ENCODE assay signal across 8 cellular contexts in the genomic region with DNA sequence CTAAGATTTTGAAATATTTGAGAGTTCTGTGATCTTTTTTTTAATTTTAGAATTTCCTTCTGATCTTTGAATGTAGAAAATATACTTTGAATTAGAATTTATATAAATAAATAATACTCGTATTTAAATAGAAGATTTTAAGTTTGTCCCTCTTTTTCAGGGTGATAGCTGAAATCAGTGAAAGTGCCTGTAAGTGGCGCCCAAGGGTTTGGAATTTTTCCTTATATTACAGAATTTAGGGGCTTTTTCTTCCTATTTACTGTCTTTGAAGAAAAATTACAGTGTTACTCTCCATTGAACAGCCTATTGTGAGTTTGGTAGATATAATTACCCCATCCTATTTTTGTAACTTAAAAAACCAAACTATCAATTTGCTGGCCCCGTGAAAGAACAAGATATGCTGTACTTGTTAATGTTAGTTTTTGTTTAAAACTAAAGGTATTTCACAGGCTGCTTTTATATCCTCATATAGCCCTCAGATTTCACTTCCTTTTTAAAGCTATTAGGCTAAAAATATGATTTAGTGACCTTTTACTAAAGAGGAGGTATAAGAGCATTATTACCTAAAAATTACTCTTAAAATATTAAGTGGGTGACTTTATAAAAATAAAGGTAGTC. TPM values are rescaled to one million over a fixed set of nuclear protein-coding genes. Genes with fewer than 3 reads are reported as not detected.
DNase-seq lines count a peak whose midpoint lies in the region; ATAC-seq and TF ChIP-seq lines count a peak whose summit lies in the region.

No MANE protein-coding gene starts in this region.

- CTCF ChIA-PET in activated CD4-positive, alpha-beta T cell treated with anti-CD3 and anti-CD28 coated beads, Interleukin-2, amount 10 ng/mL, durations not matched to agents 7 days and 5 days (lab: Charles Lee): interaction anchor here (1.5 to 1.6 kb wide), 2 partner anchors 9 to 548 kb away, joined by 4 to 5 read pairs; no protein-coding TSS in a partner anchor
- CTCF ChIA-PET in WTC11 (lab: Charles Lee): interaction anchor here (0.8 to 3.7 kb wide), 4 partner anchors 9 to 320 kb away, joined by 3 to 18 read pairs (median 6); no protein-coding TSS in a partner anchor

- peak overlapping the region; percentile 88 for H3K4me3 Mint-ChIP-seq in activated CD4-positive, alpha-beta T cell treated with anti-CD3 and anti-CD28 coated beads, Interleukin-2, amount 10 ng/mL, durations not matched to agents 7 days and 5 days
- peak overlapping the region; percentile 56 to 66 for H3K4me3 Mint-ChIP-seq in stimulated activated naive CD8-positive, alpha-beta T cell treated with anti-CD3 and anti-CD28 coated beads, Interleukin-15, amount 100 ng/mL, for 72 hours
- no peak overlapping the region for H3K4me3 Mint-ChIP-seq in WTC11

- H3K4me1 Mint-ChIP-seq in activated CD4-positive, alpha-beta T cell treated with anti-CD3 and anti-CD28 coated beads, Interleukin-2, amount 10 ng/mL, durations not matched to agents 7 days and 5 days: peaks cover 55% of the 10 kb centered on the region
- peaks cover 50% of the 10 kb centered on the region for H3K4me1 Mint-ChIP-seq in stimulated activated naive CD8-positive, alpha-beta T cell treated with anti-CD3 and anti-CD28 coated beads, Interleukin-15, amount 100 ng/mL, for 72 hours
- H3K4me1 Mint-ChIP-seq in WTC11: peaks cover 53% of the 10 kb centered on the region

- no peaks in the 10 kb centered on the region; the same call in 1 of the 2 replicates for H3K36me3 ChIP-seq in SU-DHL-6 (ENCODE audit: low read length)

- no peaks in the 10 kb centered on the region for H3K9me2 ChIP-seq in SU-DHL-6 (replicated peaks; ENCODE audit: insufficient read depth, low read length)

- H3K9me3 ChIP-seq in SU-DHL-6 (ENCODE audit: insufficient read depth, low read length): no peaks in the 10 kb centered on the region

- H3K27ac ChIP-seq in SU-DHL-6 (ENCODE audit: low read depth, low read length): peak overlapping the region; percentile 58; the same call in 1 of the 2 replicates

- H3K4me3 ChIP-seq in SU-DHL-6 (ENCODE audit: insufficient read depth, low read length, poor library complexity, severe bottlenecking): peak overlapping the region; percentile 60

- H3F3A ChIP-seq in SU-DHL-6 (ENCODE audit: insufficient read depth): peaks cover 4% of the 10 kb centered on the region; the same call in 1 of the 2 replicates

- POLR2A ChIA-PET in activated CD4-positive, alpha-beta T cell treated with anti-CD3 and anti-CD28 coated beads, Interleukin-2, amount 10 ng/mL, durations not matched to agents 7 days and 5 days (lab: Charles Lee): interaction anchor here (0.6 kb wide), 1 partner anchor 318 kb away, joined by 4 read pairs; no protein-coding TSS in a partner anchor
- POLR2A ChIA-PET in WTC11 (lab: Charles Lee): no interaction called here

- no peaks in the 10 kb centered on the region for H3K9me3 Mint-ChIP-seq in activated CD4-positive, alpha-beta T cell treated with anti-CD3 and anti-CD28 coated beads, Interleukin-2, amount 10 ng/mL, durations not matched to agents 7 days and 5 days
- no peaks in the 10 kb centered on the region for H3K9me3 Mint-ChIP-seq in stimulated activated naive CD8-positive, alpha-beta T cell treated with anti-CD3 and anti-CD28 coated beads, Interleukin-15, amount 100 ng/mL, for 72 hours
- no peaks in the 10 kb centered on the region for H3K9me3 Mint-ChIP-seq in WTC11

- H3K27me3 ChIP-seq in SU-DHL-6 (ENCODE audit: low read length): no peaks in the 10 kb centered on the region

- H3K27ac Mint-ChIP-seq in activated CD4-positive, alpha-beta T cell treated with anti-CD3 and anti-CD28 coated beads, Interleukin-2, amount 10 ng/mL, durations not matched to agents 7 days and 5 days: peak overlapping the region; percentile 78
- no peak overlapping the region for H3K27ac Mint-ChIP-seq in stimulated activated naive CD8-positive, alpha-beta T cell treated with anti-CD3 and anti-CD28 coated beads, Interleukin-15, amount 100 ng/mL, for 72 hours
- H3K27ac Mint-ChIP-seq in WTC11: no peak overlapping the region

- H3K27me3 Mint-ChIP-seq in activated CD4-positive, alpha-beta T cell treated with anti-CD3 and anti-CD28 coated beads, Interleukin-2, amount 10 ng/mL, durations not matched to agents 7 days and 5 days: no peaks in the 10 kb centered on the region
- no peaks in the 10 kb centered on the region for H3K27me3 Mint-ChIP-seq in stimulated activated naive CD8-positive, alpha-beta T cell treated with anti-CD3 and anti-CD28 coated beads, Interleukin-15, amount 100 ng/mL, for 72 hours
- H3K27me3 Mint-ChIP-seq in WTC11 (ENCODE audit: low read depth): peaks cover 4% of the 10 kb centered on the region

- DNase-seq in activated CD4-positive, alpha-beta T cell treated with anti-CD3 and anti-CD28 coated beads, Interleukin-2, amount 10 ng/mL, durations not matched to agents 7 days and 5 days: no peak
- no peak for DNase-seq in activated CD4-positive, alpha-beta T cell treated with anti-CD3 and anti-CD28 coated beads, Interleukin-2, amount 50 U/mL, for 48 hours
- peak; percentile 55 for DNase-seq in fibroblast of peridontal ligament (ENCODE audit: extremely low read depth)
- DNase-seq in stimulated activated naive CD8-positive, alpha-beta T cell treated with anti-CD3 and anti-CD28 coated beads, Interleukin-15, amount 100 ng/mL, for 72 hours: no peak
- no peak for DNase-seq in WTC11 (ENCODE audit: low spot score)
- no peak for DNase-seq in AML-193 (lab: John Stamatoyannopoulos, UW)

- peaks cover 6% of the 10 kb centered on the region; the same call in 1 of the 2 replicates for H4K20me1 ChIP-seq in SU-DHL-6 (ENCODE audit: low read depth, low read length)

- no peak for ATAC-seq in stimulated activated naive CD8-positive, alpha-beta T cell treated with anti-CD3 and anti-CD28 coated beads, Interleukin-15, amount 100 ng/mL, for 72 hours
- ATAC-seq in WTC11 (no peak), HG03025 (IDR thresholded peaks at IDR 0.05; ENCODE audit: low FRiP score, unreplicated experiment) (no peak)

- H3K9ac ChIP-seq in SU-DHL-6 (ENCODE audit: low read length): peak overlapping the region; percentile 70; the same call in 1 of the 2 replicates

- peak overlapping the region; percentile 90 for H3K4me2 ChIP-seq in SU-DHL-6 (ENCODE audit: low read depth, low read length, poor library complexity, severe bottlenecking)

- peak; percentile 29 for TF ChIP-seq CTCF in SU-DHL-6 (IDR thresholded peaks at IDR 0.05; ENCODE audit: insufficient read depth, low read length, poor library complexity, severe bottlenecking)
- no peak for TF ChIP-seq CTCF in WTC11 (IDR thresholded peaks at IDR 0.05)

- peaks cover 44% of the 10 kb centered on the region for H3K36me3 Mint-ChIP-seq in activated CD4-positive, alpha-beta T cell treated with anti-CD3 and anti-CD28 coated beads, Interleukin-2, amount 10 ng/mL, durations not matched to agents 7 days and 5 days (ENCODE audit: low read depth)
- H3K36me3 Mint-ChIP-seq in WTC11: no peaks in the 10 kb centered on the region

- H3K79me2 ChIP-seq in SU-DHL-6 (ENCODE audit: insufficient read depth, low read length): peaks cover 61% of the 10 kb centered on the region

- H2AFZ ChIP-seq in SU-DHL-6 (ENCODE audit: low read depth, low read length, severe bottlenecking): no peak overlapping the region

TF ChIP-seq in WTC11, 78 proteins besides CTCF, POLR2A, EP300 and RAD21 (continues in another document):
- TF ChIP-seq CREB1 (CRISPR knock-in tag; IDR thresholded peaks at IDR 0.05): no peak
- TF ChIP-seq FOXK1 (CRISPR knock-in tag; IDR thresholded peaks at IDR 0.05): no peak
- TF ChIP-seq, protein P1, sequence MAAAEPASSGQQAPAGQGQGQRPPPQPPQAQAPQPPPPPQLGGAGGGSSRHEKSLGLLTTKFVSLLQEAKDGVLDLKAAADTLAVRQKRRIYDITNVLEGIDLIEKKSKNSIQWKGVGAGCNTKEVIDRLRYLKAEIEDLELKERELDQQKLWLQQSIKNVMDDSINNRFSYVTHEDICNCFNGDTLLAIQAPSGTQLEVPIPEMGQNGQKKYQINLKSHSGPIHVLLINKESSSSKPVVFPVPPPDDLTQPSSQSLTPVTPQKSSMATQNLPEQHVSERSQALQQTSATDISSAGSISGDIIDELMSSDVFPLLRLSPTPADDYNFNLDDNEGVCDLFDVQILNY (CRISPR knock-in tag; IDR thresholded peaks at IDR 0.05): no peak
- no peak for TF ChIP-seq ESRRA (CRISPR knock-in tag; IDR thresholded peaks at IDR 0.05; ENCODE audit: borderline replicate concordance)
- TF ChIP-seq, protein P2, sequence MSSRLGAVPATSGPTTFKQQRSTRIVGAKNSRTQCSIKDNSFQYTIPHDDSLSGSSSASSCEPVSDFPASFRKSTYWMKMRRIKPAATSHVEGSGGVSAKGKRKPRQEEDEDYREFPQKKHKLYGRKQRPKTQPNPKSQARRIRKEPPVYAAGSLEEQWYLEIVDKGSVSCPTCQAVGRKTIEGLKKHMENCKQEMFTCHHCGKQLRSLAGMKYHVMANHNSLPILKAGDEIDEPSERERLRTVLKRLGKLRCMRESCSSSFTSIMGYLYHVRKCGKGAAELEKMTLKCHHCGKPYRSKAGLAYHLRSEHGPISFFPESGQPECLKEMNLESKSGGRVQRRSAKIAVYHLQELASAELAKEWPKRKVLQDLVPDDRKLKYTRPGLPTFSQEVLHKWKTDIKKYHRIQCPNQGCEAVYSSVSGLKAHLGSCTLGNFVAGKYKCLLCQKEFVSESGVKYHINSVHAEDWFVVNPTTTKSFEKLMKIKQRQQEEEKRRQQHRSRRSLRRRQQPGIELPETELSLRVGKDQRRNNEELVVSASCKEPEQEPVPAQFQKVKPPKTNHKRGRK (CRISPR knock-in tag; IDR thresholded peaks at IDR 0.05; ENCODE audit: borderline replicate concordance): no peak
- TF ChIP-seq, protein P3, sequence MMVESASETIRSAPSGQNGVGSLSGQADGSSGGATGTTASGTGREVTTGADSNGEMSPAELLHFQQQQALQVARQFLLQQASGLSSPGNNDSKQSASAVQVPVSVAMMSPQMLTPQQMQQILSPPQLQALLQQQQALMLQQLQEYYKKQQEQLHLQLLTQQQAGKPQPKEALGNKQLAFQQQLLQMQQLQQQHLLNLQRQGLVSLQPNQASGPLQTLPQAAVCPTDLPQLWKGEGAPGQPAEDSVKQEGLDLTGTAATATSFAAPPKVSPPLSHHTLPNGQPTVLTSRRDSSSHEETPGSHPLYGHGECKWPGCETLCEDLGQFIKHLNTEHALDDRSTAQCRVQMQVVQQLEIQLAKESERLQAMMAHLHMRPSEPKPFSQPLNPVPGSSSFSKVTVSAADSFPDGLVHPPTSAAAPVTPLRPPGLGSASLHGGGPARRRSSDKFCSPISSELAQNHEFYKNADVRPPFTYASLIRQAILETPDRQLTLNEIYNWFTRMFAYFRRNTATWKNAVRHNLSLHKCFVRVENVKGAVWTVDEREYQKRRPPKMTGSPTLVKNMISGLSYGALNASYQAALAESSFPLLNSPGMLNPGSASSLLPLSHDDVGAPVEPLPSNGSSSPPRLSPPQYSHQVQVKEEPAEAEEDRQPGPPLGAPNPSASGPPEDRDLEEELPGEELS (CRISPR knock-in tag; IDR thresholded peaks at IDR 0.05): no peak

RNA-seq across cellular contexts. Expression of a gene that starts 3.2 kb away (rescaled TPM):
- 10 to 100 TPM; 59.9 to 63.9 TPM for total RNA-seq in activated CD4-positive, alpha-beta T cell treated with anti-CD3 and anti-CD28 coated beads, Interleukin-2, amount 10 ng/mL, durations not matched to agents 7 days and 5 days
- total RNA-seq in WTC11 (2021): 13.1 to 16.3 TPM (median 13.9 TPM) in 3 replicates
